24 cellular contexts compared by ENCODE assay signal in genomic region chr9:78038620-78039300, GRCh38. TPM values are rescaled to one million over a fixed set of nuclear protein-coding genes. Genes with fewer than 3 reads are reported as not detected.
DNase-seq lines count a peak whose midpoint lies in the region; FAIRE-seq and TF ChIP-seq lines count a peak whose summit lies in the region.
"Had no signal": no experiment of that assay in that cellular context is flagged by ENCODE, and none has a peak within 500 bp of the region (broad histone marks: within the 10 kb centered on the region; RNA-seq: fewer than 3 reads in every experiment).

No MANE protein-coding gene starts in this region.

- H3K4me1 ChIP-seq in GM23248 (ENCODE audit: insufficient read depth) (peaks cover 5% of the 10 kb centered on the region; the same call in 1 of the 2 replicates), endothelial cell of umbilical vein (ENCODE audit: control insufficient read depth, extremely low read depth, insufficient read depth, low read length) (peaks cover 23% of the 10 kb centered on the region)
- H3K4me1 ChIP-seq: HAP-1 had no signal

- H4K20me1 ChIP-seq in GM23248 (ENCODE audit: insufficient read depth) (no peaks in the 10 kb centered on the region), endothelial cell of umbilical vein (replicated peaks; ENCODE audit: control insufficient read depth, extremely low read depth, insufficient read depth, low read length) (no peaks in the 10 kb centered on the region)

- no peaks in the 10 kb centered on the region for H3K36me3 Mint-ChIP-seq in nephron (ENCODE audit: low read depth)

- no peaks in the 10 kb centered on the region for H3K9me3 Mint-ChIP-seq in nephron
- H3K9me3 Mint-ChIP-seq: activated CD8-positive, alpha-beta T cell treated with anti-CD3 and anti-CD28 coated beads for 36 hours; neural crest cell; T-helper 1 cell treated with Interleukin-12 subunit alpha and Interleukin-12 subunit beta and Interleukin-4 antibody, amounts not matched to agents 30 μg/mL and 1 μg/mL, for 36 hours had no signal

- in situ Hi-C loops in GM23248 (cut with MboI), result loop anchor here (10.0 kb wide), 1 partner anchor 594 kb away; no protein-coding TSS in a partner anchor

- intact Hi-C loops in endothelial cell of umbilical vein (cut with micrococcal nuclease) (loop anchor here (5.0 to 10.0 kb wide), 4 partner anchors 271 to 864 kb away; partner anchors contain the start of gene VPS13A), posterior cingulate gyrus (cut with DNase I) (loop anchor here (5.0 to 10.0 kb wide), 4 partner anchors 84 to 606 kb away; no protein-coding TSS in a partner anchor)

- peaks cover 4% of the 10 kb centered on the region for H3K27me3 Mint-ChIP-seq in nephron (ENCODE audit: low read depth)

- H3K27ac ChIP-seq in GM23248 (no peak overlapping the region), endothelial cell of umbilical vein (ENCODE audit: insufficient read depth, low read depth, low read length) (no peak overlapping the region), WERI-Rb-1 (no peak overlapping the region)
- H3K27ac ChIP-seq: esophagus muscularis mucosa, gastroesophageal sphincter, skin epidermis, tibial nerve had no signal

- FAIRE-seq in endothelial cell of umbilical vein (lab: Jason Lieb, UNC), result peak; percentile 74

- DNase-seq in GM23248 (peak; percentile 21), NCI-H69 (lab: John Stamatoyannopoulos, UW) (peak; percentile 68), endothelial cell of umbilical vein (ENCODE audit: low read depth, low spot score) (peak; percentile 75), WERI-Rb-1 (no peak), posterior cingulate gyrus (no peak)
- DNase-seq in effector CD4-positive, alpha-beta T cell, result no peak
- DNase-seq: activated CD8-positive, alpha-beta T cell treated with anti-CD3 and anti-CD28 coated beads for 36 hours; activated gamma-delta T cell treated with Interleukin-2 at 50 U/mL for 16 hours; AML-193; COR-L47; Karpas-422; midbrain; NCI-H1105 treated with DMSO at 0.1 percent for 48 hours; NCI-H524; stimulated activated naive CD8-positive, alpha-beta T cell treated with anti-CD3 and anti-CD28 coated beads, Interleukin-15, Interleukin-2, amounts not matched to agents 100 U/mL and 50 U/mL, for 24 hours had no signal

- H3K36me3 ChIP-seq in GM23248 (ENCODE audit: low read depth) (no peaks in the 10 kb centered on the region), endothelial cell of umbilical vein (ENCODE audit: control insufficient read depth in 2 of 2, extremely low read depth in 1 of 2, insufficient read depth in 2 of 2, low read length in 2 of 2) (no peaks in the 10 kb centered on the region), WERI-Rb-1 (no peaks in the 10 kb centered on the region)
- H3K36me3 ChIP-seq: esophagus muscularis mucosa, gastroesophageal sphincter, HAP-1, tibial nerve had no signal

- H3K4me3 ChIP-seq in GM23248, result no peak overlapping the region
- no peak overlapping the region for H3K4me3 ChIP-seq in endothelial cell of umbilical vein (replicated peaks in 1 of 3; ENCODE audit: insufficient read depth in 1 of 3, low read depth in 1 of 3, low read length in 3 of 3)
- H3K4me3 ChIP-seq in WERI-Rb-1 (ENCODE audit: low read depth, low read length), result no peak overlapping the region
- H3K4me3 ChIP-seq: esophagus muscularis mucosa, gastroesophageal sphincter, HAP-1, skin epidermis, tibial nerve had no signal

- H3K9me1 ChIP-seq in endothelial cell of umbilical vein (replicated peaks; ENCODE audit: control insufficient read depth, extremely low read depth, insufficient read depth, low read length), result no peaks in the 10 kb centered on the region

- TF ChIP-seq CTCF in endothelial cell of umbilical vein (IDR thresholded peaks at IDR 0.05; ENCODE audit: extremely low read depth in 1 of 2, insufficient read depth in 1 of 2, low read depth in 1 of 2, low read length in 2 of 2) (no peak), nephron (IDR thresholded peaks at IDR 0.05; ENCODE audit: unreplicated experiment in 3 of 3) (no peak), WERI-Rb-1 (IDR thresholded peaks at IDR 0.05; ENCODE audit: low read depth, low read length) (no peak)

- H2AFZ ChIP-seq in GM23248 (no peak overlapping the region), endothelial cell of umbilical vein (ENCODE audit: low read depth, low read length) (peak overlapping the region; percentile 48)

- H3F3A ChIP-seq in GM23248 (ENCODE audit: insufficient read depth), result no peaks in the 10 kb centered on the region

- BruUV-seq in endothelial cell of umbilical vein (replicated peaks; lab: Mats Ljungman, UMichigan), result no TSS peak

- H3K4me2 ChIP-seq in GM23248 (ENCODE audit: unreplicated experiment) (no peak overlapping the region), endothelial cell of umbilical vein (ENCODE audit: insufficient read depth, low read length) (peak overlapping the region; percentile 21)

- peaks cover 7% of the 10 kb centered on the region for H3K4me1 Mint-ChIP-seq in nephron

- H3K9me3 ChIP-seq in GM23248 (ENCODE audit: low read depth), result no peaks in the 10 kb centered on the region
- H3K9me3 ChIP-seq in endothelial cell of umbilical vein (replicated peaks; ENCODE audit: control insufficient read depth, insufficient read depth, low read length), result no peaks in the 10 kb centered on the region
- no peaks in the 10 kb centered on the region for H3K9me3 ChIP-seq in WERI-Rb-1 (ENCODE audit: severe bottlenecking)
- H3K9me3 ChIP-seq: esophagus muscularis mucosa, gastroesophageal sphincter, HAP-1, tibial nerve had no signal

- peak overlapping the region in 2 of 3 experiments; percentile 36 to 60 for H3K27ac Mint-ChIP-seq in nephron
- H3K27ac Mint-ChIP-seq: activated CD8-positive, alpha-beta T cell treated with anti-CD3 and anti-CD28 coated beads for 36 hours; progenitor cell of endocrine pancreas; T-helper 1 cell treated with Interleukin-12 subunit alpha and Interleukin-12 subunit beta and Interleukin-4 antibody, amounts not matched to agents 30 μg/mL and 1 μg/mL, for 36 hours had no signal

- H3K9ac ChIP-seq in GM23248, result no peak overlapping the region
- H3K9ac ChIP-seq in endothelial cell of umbilical vein (replicated peaks; ENCODE audit: extremely low read depth, insufficient read depth, low read length), result no peak overlapping the region

- H3K79me2 ChIP-seq in GM23248 (ENCODE audit: insufficient read depth) (no peaks in the 10 kb centered on the region), endothelial cell of umbilical vein (ENCODE audit: control insufficient read depth, insufficient read depth, low read length) (no peaks in the 10 kb centered on the region)

- no peak overlapping the region for H3K4me3 Mint-ChIP-seq in nephron
- H3K4me3 Mint-ChIP-seq: activated CD8-positive, alpha-beta T cell treated with anti-CD3 and anti-CD28 coated beads for 36 hours; neural crest cell; T-helper 1 cell treated with Interleukin-12 subunit alpha and Interleukin-12 subunit beta and Interleukin-4 antibody, amounts not matched to agents 30 μg/mL and 1 μg/mL, for 36 hours had no signal

- POLR2A ChIA-PET in endothelial cell of umbilical vein (lab: Charles Lee), result no interaction called here

- CTCF ChIA-PET in endothelial cell of umbilical vein (lab: Charles Lee), result interaction anchor here (1.1 to 14.2 kb wide), 2 partner anchors 62 to 584 kb away, joined by 3 to 431 read pairs; no protein-coding TSS in a partner anchor

- TF ChIP-seq POLR2A in endothelial cell of umbilical vein (IDR thresholded peaks at IDR 0.05; ENCODE audit: low read depth, low read length), result no peak

- H3K27me3 ChIP-seq in GM23248 (replicated peaks; ENCODE audit: insufficient read depth), result no peaks in the 10 kb centered on the region
- H3K27me3 ChIP-seq in endothelial cell of umbilical vein (ENCODE audit: control insufficient read depth in 2 of 2, insufficient read depth in 2 of 2, low read length in 2 of 2), result no peaks in the 10 kb centered on the region
- H3K27me3 ChIP-seq in WERI-Rb-1 (ENCODE audit: insufficient read depth, low read depth, severe bottlenecking), result no peaks in the 10 kb centered on the region
- H3K27me3 ChIP-seq: esophagus muscularis mucosa, gastroesophageal sphincter, tibial nerve had no signal

- dilution Hi-C loops in endothelial cell of umbilical vein (cut with MboI; ENCODE audit: extremely low pct_ligation_motif_present, low sequenced_read_pairs), result no loop called here

- WGBS in GM23248 (ENCODE audit: low coverage in 1 of 2, low lambda C conversion rate in 2 of 2, missing lambda C conversion rate in 2 of 2), 2 experiments, result 93 to 97% methylated on average over 4 of the region's 4 CpGs

- no peaks in the 10 kb centered on the region for H3K9me2 ChIP-seq in GM23248 (ENCODE audit: insufficient read depth)

TF ChIP-seq in endothelial cell of umbilical vein, 7 proteins besides CTCF, POLR2A, EP300 and RAD21:
- TF ChIP-seq GATA2 (IDR thresholded peaks at IDR 0.05; ENCODE audit: insufficient read depth, insufficient read length, low read depth, low read length) (no peak), FOS (IDR thresholded peaks at IDR 0.05; ENCODE audit: borderline replicate concordance, insufficient read depth, low read length) (peak; percentile 4)

RNA-seq across cellular contexts. Expression of gene GNAQ, which starts 7.1 kb away (rescaled TPM):
- total RNA-seq in GM23248 (2014; rRNA removed; shearing (Covaris generic)), result 32.7 and 41.0 TPM in 2 replicates
- polyA plus RNA-seq in GM23248 (2016; fragmentation: Nextera tagmentation; extraction: Ambion mirVana) (11.1 and 11.5 TPM in 2 replicates), endothelial cell of umbilical vein (23.4 and 26.1 TPM in 2 replicates)
- 61.8 and 67.3 TPM in 2 replicates for total RNA-seq in endothelial cell of umbilical vein
- 24.7 and 28.5 TPM in 2 replicates for polyA plus RNA-seq in endothelial cell of umbilical vein (2011; cell fraction: cytosol; rRNA removed)
- polyA plus RNA-seq in endothelial cell of umbilical vein (2011; cell fraction: nucleus; rRNA removed), result 44.5 and 53.0 TPM in 2 replicates
- polyA plus RNA-seq in endothelial cell of umbilical vein (2012), result 44.6 and 53.3 TPM in 2 replicates
- polyA minus RNA-seq in endothelial cell of umbilical vein, result 63.0 and 88.3 TPM in 2 replicates
- 7.8 TPM for polyA minus RNA-seq in endothelial cell of umbilical vein (2011; cell fraction: cytosol; rRNA and poly(A)+ RNA removed)
- 43.5 and 56.2 TPM in 2 replicates for polyA minus RNA-seq in endothelial cell of umbilical vein (2011; cell fraction: nucleus; rRNA and poly(A)+ RNA removed)

Comparison
In these comparisons a context has a peak if more than half of its experiments do, and no peak if none do; other contexts are left out.
1. DNase-seq: peak in GM23248 (single experiment), NCI-H69 (single experiment) and endothelial cell of umbilical vein (single experiment); none in effector CD4-positive, alpha-beta T cell (single experiment), WERI-Rb-1 (single experiment) and posterior cingulate gyrus (0 of 10).